Comparison of ENCODE assay signal across 29 cellular contexts in the genomic region with DNA sequence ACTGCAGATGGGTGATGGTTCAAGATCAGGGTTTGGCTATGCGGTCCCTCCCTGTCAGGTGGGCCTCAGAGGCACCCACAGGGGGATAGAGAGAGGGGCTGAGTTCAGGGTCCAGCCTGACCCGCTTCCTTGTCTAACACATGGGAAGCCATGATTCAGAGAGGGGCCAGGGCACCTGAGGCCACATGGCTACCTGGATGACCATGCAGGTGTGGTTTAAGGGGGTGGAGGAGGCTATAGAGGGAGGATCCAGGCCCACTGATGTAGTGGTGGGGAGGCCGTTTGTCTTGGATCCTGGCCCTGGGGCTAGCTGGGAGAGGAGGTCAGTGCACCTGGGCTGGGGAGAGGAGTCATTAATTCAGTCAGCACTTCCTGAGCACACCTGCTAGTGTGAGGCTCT. TPM values are rescaled to one million over a fixed set of nuclear protein-coding genes. Genes with fewer than 3 reads are reported as not detected.
"Had no signal": no experiment of that assay in that cellular context is flagged by ENCODE, and none has a peak within 500 bp of the region (broad histone marks: within the 10 kb centered on the region; RNA-seq: fewer than 3 reads in every experiment).

No MANE protein-coding gene starts in this region.

- H3K9me3 Mint-ChIP-seq: mesothelial cell of epicardium, natural killer cell, nephron progenitor cell, neural progenitor cell had no signal

- ATAC-seq: left colon; left lung; natural killer cell; pancreas; right lobe of liver; stimulated activated naive B cell treated with anti-CD40 and anti-IgM and Interleukin-4, amounts not matched to agents 10 μg/mL and 1 μg/mL and 100 μg/mL, for 72 hours; stimulated activated naive CD8-positive, alpha-beta T cell treated with anti-CD3 and anti-CD28 coated beads, Interleukin-15, Interleukin-2, amounts not matched to agents 100 U/mL and 50 U/mL, for 24 hours had no signal

- H3K36me3 Mint-ChIP-seq: mesothelial cell of epicardium; naive B cell; natural killer cell; neural progenitor cell; stimulated activated naive B cell treated with anti-CD40 and anti-IgM and Interleukin-4, amounts not matched to agents 10 μg/mL and 1 μg/mL and 100 μg/mL, for 72 hours had no signal

- H3K27me3 ChIP-seq: neural progenitor cell, pancreas, right lobe of liver, testis, thyroid gland, transverse colon, upper lobe of left lung had no signal

- H3K4me3 ChIP-seq: left lung, lung, neural progenitor cell, pancreas, prostate gland, right lobe of liver, smooth muscle cell, stomach, testis, thyroid gland, transverse colon, upper lobe of left lung had no signal

- H3K27me3 Mint-ChIP-seq: stimulated activated naive B cell treated with anti-CD40 and anti-IgM and Interleukin-4, amounts not matched to agents 10 μg/mL and 1 μg/mL and 100 μg/mL, for 72 hours had no signal

- H3K27ac Mint-ChIP-seq: mesothelial cell of epicardium; natural killer cell; nephron progenitor cell; neural progenitor cell; stimulated activated naive B cell treated with anti-CD40 and anti-IgM and Interleukin-4, amounts not matched to agents 10 μg/mL and 1 μg/mL and 100 μg/mL, for 72 hours had no signal

- H3K4me1 Mint-ChIP-seq: mesothelial cell of epicardium; naive B cell; natural killer cell; nephron progenitor cell; stimulated activated naive B cell treated with anti-CD40 and anti-IgM and Interleukin-4, amounts not matched to agents 10 μg/mL and 1 μg/mL and 100 μg/mL, for 72 hours had no signal

- DNase-seq: hippocampal formation; kidney; left colon; left lung; mesendoderm; naive B cell; natural killer cell; nephron progenitor cell; pancreas; posterior cingulate gyrus; retina; right lobe of liver; stimulated activated CD4-positive, alpha-beta T cell treated with anti-CD3 and anti-CD28 coated beads, Interleukin-12 subunit alpha, Interleukin-12 subunit beta, amount 100 ng/mL, for 4 hours; stimulated activated CD4-positive, alpha-beta T cell treated with anti-CD3 and anti-CD28 coated beads, Interleukin-15, amount 100 ng/mL, for 24 hours; stimulated activated CD4-positive, alpha-beta T cell treated with anti-CD3 and anti-CD28 coated beads, Interleukin-2, amount 100 ng/mL, for 24 hours; stimulated activated CD4-positive, alpha-beta T cell treated with anti-CD3 and anti-CD28 coated beads, Interleukin-4, amount 100 ng/mL, for 1 hour; stimulated activated naive B cell treated with anti-CD40 and anti-IgM and Interleukin-4, amounts not matched to agents 10 μg/mL and 1 μg/mL and 100 μg/mL, for 72 hours; stimulated activated naive CD8-positive, alpha-beta T cell treated with anti-CD3 and anti-CD28 coated beads, Interleukin-15, Interleukin-2, amounts not matched to agents 100 U/mL and 50 U/mL, for 24 hours; stomach; testis; thyroid gland; transverse colon; upper lobe of left lung had no signal

- H3K4me1 ChIP-seq: left lung, neural progenitor cell, pancreas, prostate gland, right lobe of liver, stomach, testis, transverse colon, upper lobe of left lung had no signal

- H3K4me3 Mint-ChIP-seq: mesothelial cell of epicardium; natural killer cell; nephron progenitor cell; neural progenitor cell; stimulated activated naive B cell treated with anti-CD40 and anti-IgM and Interleukin-4, amounts not matched to agents 10 μg/mL and 1 μg/mL and 100 μg/mL, for 72 hours had no signal

- H3K27ac ChIP-seq: left lung, neural progenitor cell, pancreas, prostate gland, right lobe of liver, stomach, testis, transverse colon, upper lobe of left lung had no signal

- H3K9me3 ChIP-seq: left lung, pancreas, prostate gland, right lobe of liver, stomach, testis, thyroid gland, transverse colon, upper lobe of left lung had no signal

RNA-seq across cellular contexts. Expression of a gene that starts 56.7 kb away (rescaled TPM):
- total RNA-seq: mononuclear cell, natural killer cell, smooth muscle cell had no signal
- polyA plus RNA-seq: smooth muscle cell had no signal
